ENCODE assay signal across 6 cellular contexts in the genomic region with DNA sequence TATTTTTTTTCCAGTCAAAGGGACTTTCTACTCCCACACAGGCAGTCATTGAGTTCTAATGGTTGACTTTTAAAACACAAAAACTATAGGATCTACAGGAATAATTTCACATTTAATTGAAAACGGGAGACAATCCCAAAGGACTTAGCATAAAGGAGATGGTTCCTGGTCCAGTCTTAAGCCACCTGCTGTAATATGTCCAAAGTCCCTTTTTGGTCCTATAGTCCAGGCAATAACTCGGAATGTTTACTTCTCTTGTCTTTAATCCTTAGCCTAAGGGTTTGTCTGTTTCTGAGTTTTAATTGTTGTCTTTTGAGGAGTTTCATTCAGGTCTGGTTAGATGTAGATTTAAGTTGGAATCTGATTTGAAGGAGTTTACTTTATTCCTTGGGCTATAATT.
"Had no signal": no experiment of that assay in that cellular context is flagged by ENCODE, and none has a peak within 500 bp of the region (broad histone marks: within the 10 kb centered on the region; RNA-seq: fewer than 3 reads in every experiment).

No MANE protein-coding gene starts in this region.

- DNase-seq: IMR-90, KBM-7, KG1 had no signal

- ATAC-seq: HepG2 had no signal

- FAIRE-seq: HepG2, HTR-8/SVneo had no signal

- H3K27ac ChIP-seq: HL-60 had no signal
